ENCODE assay signal across 33 cellular contexts in the genomic region with DNA sequence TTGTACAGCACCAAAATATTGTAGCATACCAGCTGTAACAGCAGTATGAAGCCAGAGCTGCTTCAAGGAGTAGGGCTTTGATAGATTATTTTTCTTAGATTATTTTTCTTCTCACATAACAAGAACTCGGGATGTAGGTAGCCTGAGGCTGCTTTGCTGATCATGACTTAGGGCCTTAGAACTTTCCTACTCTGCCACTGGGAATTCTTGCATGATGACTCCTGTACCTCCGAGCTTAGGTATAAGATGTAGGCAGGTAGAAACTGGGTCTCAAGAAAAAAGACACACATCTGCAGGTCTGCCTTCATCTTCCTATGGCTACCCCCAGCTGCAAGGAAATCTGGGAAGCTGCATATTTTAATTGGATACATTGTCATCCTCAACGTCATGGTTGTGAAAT.
"Had no signal": no experiment of that assay in that cellular context is flagged by ENCODE, and none has a peak within 500 bp of the region (broad histone marks: within the 10 kb centered on the region; RNA-seq: fewer than 3 reads in every experiment).

No MANE protein-coding gene starts in this region.

- H3K4me1 ChIP-seq: Peyer's patch had no signal

- DNase-seq: activated CD4-positive, alpha-beta memory T cell treated with anti-CD3 and anti-CD28 coated beads, Interleukin-2, amount 10 ng/mL, durations not matched to agents 7 days and 5 days; activated CD4-positive, alpha-beta T cell treated with anti-CD3 and anti-CD28 coated beads for 1 hour; activated CD4-positive, alpha-beta T cell treated with anti-CD3 and anti-CD28 coated beads for 48 hours; activated CD4-positive, CD25-positive, alpha-beta regulatory T cell; activated CD8-positive, alpha-beta memory T cell treated with anti-CD3 and anti-CD28 coated beads for 24 hours; activated CD8-positive, alpha-beta memory T cell treated with anti-CD3 and anti-CD28 coated beads, Interleukin-2, amount 10 ng/mL, durations not matched to agents 7 days and 5 days; activated CD8-positive, alpha-beta memory T cell treated with anti-CD3 and anti-CD28 coated beads, Interleukin-2, amount 50 U/mL, for 48 hours; activated effector memory CD4-positive, alpha-beta T cell treated with Interleukin-2 at 50 U/mL for 16 hours; activated naive CD4-positive, alpha-beta T cell treated with anti-CD3 and anti-CD28 coated beads, Interleukin-2, amount 10 ng/mL, durations not matched to agents 7 days and 5 days; activated T-cell treated with anti-CD3 and anti-CD28 coated beads, Interleukin-2, amount 50 U/mL, for 48 hours; amniotic stem cell; aorta; brain microvascular endothelial cell; Karpas-422; NCI-H1105; NCI-H1417 treated with DMSO at 0.1 percent for 48 hours; NCI-H187 treated with DMSO at 0.1 percent for 48 hours; NCI-H2081; NCI-H2171 treated with DMSO at 0.1 percent for 48 hours; NCI-H226; NCI-H446 treated with DMSO at 0.1 percent for 48 hours; NCI-H526; NCI-H748 treated with DMSO at 0.1 percent for 48 hours; NK-92 treated with Interleukin-12 subunit alpha and Interleukin-12 subunit beta, amount 100 ng/mL, for 24 hours; PC-3; Peyer's patch; Right ventricle myocardium superior; RPMI8226; SW 1271; T-helper 1 cell; T-helper 2 cell; T-helper 9 cell; WERI-Rb-1 had no signal

- H3K36me3 ChIP-seq: brain microvascular endothelial cell, Peyer's patch, WERI-Rb-1 had no signal

- H3K27me3 ChIP-seq: brain microvascular endothelial cell, Peyer's patch had no signal

- H3K4me3 ChIP-seq: Peyer's patch had no signal

- H3K9me3 ChIP-seq: Peyer's patch had no signal

- H3K27ac ChIP-seq: brain microvascular endothelial cell, Peyer's patch, WERI-Rb-1 had no signal
